In genomic region chr1:213561870-213562269, GRCh38 we compare ENCODE assay signal across 29 cellular contexts.
"Had no signal": no experiment of that assay in that cellular context is flagged by ENCODE, and none has a peak within 500 bp of the region (broad histone marks: within the 10 kb centered on the region; RNA-seq: fewer than 3 reads in every experiment).

No MANE protein-coding gene starts in this region.

- H3K4me1 ChIP-seq: esophagus squamous epithelium had no signal

- H3K36me3 ChIP-seq: esophagus squamous epithelium had no signal

- FAIRE-seq: colon, endometrium, endothelial cell of umbilical vein, frontal cortex, TTC549 had no signal

- H3K27ac ChIP-seq: body of pancreas, epithelial cell of prostate, esophagus squamous epithelium, VCaP had no signal

- H3K4me3 ChIP-seq: body of pancreas, esophagus squamous epithelium had no signal

- H3K9me3 ChIP-seq: body of pancreas had no signal

- ATAC-seq: activated CD8-positive, alpha-beta T cell treated with anti-CD3 and anti-CD28 coated beads for 36 hours; activated T-cell treated with anti-CD3 and anti-CD28 coated beads, Interleukin-2, amount 50 U/mL, for 4 hours; activated T-helper 17 cell treated with anti-CD3 and anti-CD28 coated beads, Interleukin-2, amount 50 U/mL, for 72 hours; body of pancreas; WTC11 had no signal

- DNase-seq: activated CD4-positive, alpha-beta T cell treated with anti-CD3 and anti-CD28 coated beads for 48 hours; activated CD4-positive, alpha-beta T cell treated with anti-CD3 and anti-CD28 coated beads, Interleukin-2, amount 50 U/mL, for 1 hour; activated CD4-positive, alpha-beta T cell treated with anti-CD3 and anti-CD28 coated beads, Interleukin-2, amount 50 U/mL, for 48 hours; activated CD8-positive, alpha-beta memory T cell treated with anti-CD3 and anti-CD28 coated beads for 24 hours; activated CD8-positive, alpha-beta T cell treated with anti-CD3 and anti-CD28 coated beads for 36 hours; activated effector memory CD4-positive, alpha-beta T cell treated with Interleukin-2 at 50 U/mL for 16 hours; activated gamma-delta T cell treated with Interleukin-2 at 50 U/mL for 16 hours; activated naive CD4-positive, alpha-beta T cell treated with anti-CD3 and anti-CD28 coated beads, Interleukin-2, amount 50 U/mL, for 16 hours; activated naive CD4-positive, alpha-beta T cell treated with Interleukin-2 at 50 U/mL for 16 hours; activated T-cell treated with anti-CD3 and anti-CD28 coated beads, Interleukin-2, amount 50 U/mL, for 4 hours; amygdala; aorta; body of pancreas; caudate nucleus; cortex of kidney; dermis blood vessel endothelial cell; effector CD4-positive, alpha-beta T cell; esophagus squamous epithelium; head of caudate nucleus; T-helper 2 cell had no signal

- H3K27me3 ChIP-seq: body of pancreas, esophagus squamous epithelium had no signal
